Comparison of ENCODE assay signal across 8 cellular contexts in genomic region chr12:100266163-100266801, GRCh38. TPM values are rescaled to one million over a fixed set of nuclear protein-coding genes. Genes with fewer than 3 reads are reported as not detected.
DNase-seq lines count a peak whose midpoint lies in the region; ATAC-seq and TF ChIP-seq lines count a peak whose summit lies in the region.

No MANE protein-coding gene starts in this region.

- H3K27me3 ChIP-seq in heart right ventricle (no peaks in the 10 kb centered on the region), iPS-18a (ENCODE audit: control insufficient read depth, insufficient read depth, low read length) (no peaks in the 10 kb centered on the region), thoracic aorta (replicated peaks; ENCODE audit: insufficient read depth) (no peaks in the 10 kb centered on the region)

- no peak for TF ChIP-seq CTCF in heart right ventricle (IDR thresholded peaks at IDR 0.05)
- TF ChIP-seq CTCF in VCaP (conservative IDR thresholded peaks at IDR 0.05), result no peak
- TF ChIP-seq CTCF in thoracic aorta (IDR thresholded peaks at IDR 0.05), result no peak

- ATAC-seq in heart right ventricle, result no peak
- peak; percentile 1 for ATAC-seq in HG03025 (IDR thresholded peaks at IDR 0.05; ENCODE audit: low FRiP score, unreplicated experiment)
- no peak for ATAC-seq in thoracic aorta (ENCODE audit: insufficient number of reproducible peaks, low FRiP score, low read depth)

- H3K27ac ChIP-seq in heart right ventricle (peak overlapping the region in 9 of 10 donors; percentile 92 to 99 (median 98)), VCaP (peak overlapping the region; percentile 95), iPS-18a (ENCODE audit: low read length) (peak overlapping the region; percentile 78), thoracic aorta (peak overlapping the region; percentile 93 to 98)

- intact Hi-C loops in heart right ventricle (cut with DNase I) (loop anchor here in 6 of 10 donors (2.0 to 10.0 kb wide), 6 partner anchors 64 to 309 kb away; partner anchors contain the start of genes ACTR6 (in 3 of the 6), BLTP3B (in 1 of the 6) and GAS2L3 (in 1 of the 6)), cardiac septum (cut with DNase I) (loop anchor here (10.0 kb wide), 2 partner anchors 121 to 309 kb away; partner anchors contain the start of genes BLTP3B and GAS2L3)

- no peaks in the 10 kb centered on the region for H3K36me3 ChIP-seq in heart right ventricle
- H3K36me3 ChIP-seq in iPS-18a (ENCODE audit: control insufficient read depth, low read depth, low read length), result no peaks in the 10 kb centered on the region
- no peaks in the 10 kb centered on the region for H3K36me3 ChIP-seq in thoracic aorta

- H3K4me3 ChIP-seq in heart right ventricle (peak overlapping the region; percentile 69 to 97 (median 88)), iPS-18a (ENCODE audit: low read length) (peak overlapping the region; percentile 72), thoracic aorta (peak overlapping the region; percentile 95)

- H3K9ac ChIP-seq in iPS-18a (ENCODE audit: low read length), result peak overlapping the region; percentile 84

- no peak for DNase-seq in heart right ventricle
- DNase-seq in cardiac septum (ENCODE audit: low spot score), result no peak
- DNase-seq in thoracic aorta (ENCODE audit: low spot score), result no peak
- no peak for DNase-seq in AG08396 (ENCODE audit: low spot score)
- DNase-seq in activated CD4-positive, alpha-beta T cell treated with anti-CD3 and anti-CD28 coated beads for 48 hours, result no peak

- H3K4me1 ChIP-seq in heart right ventricle (peaks cover 2 to 41% (median 31%) of the 10 kb centered on the region in 9 donors), iPS-18a (ENCODE audit: control insufficient read depth, low read depth, low read length) (peaks cover 14% of the 10 kb centered on the region), thoracic aorta (ENCODE audit: control insufficient read depth in 1 of 2, low read depth in 2 of 2) (peaks cover 10 to 27% of the 10 kb centered on the region in 2 donors)

- WGBS in heart right ventricle, 2 donors, result 39 to 49% methylated on average over 12 of the region's 12 CpGs

- H3K9me3 ChIP-seq in heart right ventricle, result no peaks in the 10 kb centered on the region
- no peaks in the 10 kb centered on the region for H3K9me3 ChIP-seq in iPS-18a (ENCODE audit: control insufficient read depth, low read depth, low read length)
- H3K9me3 ChIP-seq in thoracic aorta, result no peaks in the 10 kb centered on the region

RNA-seq across cellular contexts. Expression of gene DEPDC4, which starts 0.6 kb away (rescaled TPM):
- total RNA-seq in heart right ventricle (1 to 10 TPM in 2 of 10 donors, under 1 TPM in 8; 0.47 to 2.0 (median 0.72) TPM), cardiac septum (0.62 TPM), thoracic aorta (not detected)
- under 1 TPM; 0.87 to 0.95 TPM for polyA plus RNA-seq in heart right ventricle

RNA-seq across cellular contexts. Expression of gene SCYL2, which starts 0.7 kb away (rescaled TPM):
- 10 to 100 TPM; 25.8 to 40.0 (median 32.9) TPM for total RNA-seq in heart right ventricle
- polyA plus RNA-seq in heart right ventricle, result 10 to 100 TPM in 1 of 2 donors, 1 to 10 TPM in 1; 9.5 to 10.4 TPM
- 39.3 TPM for total RNA-seq in cardiac septum
- total RNA-seq in thoracic aorta, result 10 to 100 TPM; 44.8 to 52.3 TPM
